In genomic region chr19:15169541-15170285, GRCh38 we compare ENCODE assay signal across 23 cellular contexts. TPM values are rescaled to one million over a fixed set of nuclear protein-coding genes. Genes with fewer than 3 reads are reported as not detected.
"Had no signal": no experiment of that assay in that cellular context is flagged by ENCODE, and none has a peak within 500 bp of the region (broad histone marks: within the 10 kb centered on the region; RNA-seq: fewer than 3 reads in every experiment).

No MANE protein-coding gene starts in this region.

- ATAC-seq: activated T-cell treated with anti-CD3 and anti-CD28 coated beads, Interleukin-2, amount 50 U/mL, for 4 hours; T-helper 17 cell had no signal

- DNase-seq: activated B cell treated with CpG ODN at 0.5 μM for 24 hours; activated CD4-positive, alpha-beta memory T cell treated with anti-CD3 and anti-CD28 coated beads for 36 hours; activated CD4-positive, alpha-beta T cell treated with anti-CD3 and anti-CD28 coated beads, Interleukin-2, amount 10 ng/mL, durations not matched to agents 7 days and 5 days; activated CD8-positive, alpha-beta memory T cell treated with anti-CD3 and anti-CD28 coated beads for 24 hours; activated effector memory CD4-positive, alpha-beta T cell treated with anti-CD3 and anti-CD28 coated beads, Interleukin-2, amount 50 U/mL, for 16 hours; activated naive CD4-positive, alpha-beta T cell treated with Interleukin-2 at 50 U/mL for 16 hours; activated naive CD8-positive, alpha-beta T cell treated with anti-CD3 and anti-CD28 coated beads for 36 hours; activated T-cell treated with anti-CD3 and anti-CD28 coated beads, Interleukin-2, amount 50 U/mL, for 4 hours; aorta; caudate nucleus; MM.1S; NCI-H1105; NCI-H1436; NCI-H1694 treated with DMSO at 0.1 percent for 48 hours; NCI-H2029 treated with DMSO at 0.1 percent for 48 hours; NCI-H510A treated with DMSO at 0.1 percent for 48 hours; NK-92 treated with Interleukin-12 subunit alpha and Interleukin-12 subunit beta, amount 100 ng/mL, for 24 hours; PC-9; SHP77 treated with DMSO at 0.1 percent for 48 hours; T-helper 17 cell; T-helper 9 cell had no signal

- H2AFZ ChIP-seq: PC-9 had no signal

- FAIRE-seq: TTC549 had no signal

- H3K27ac ChIP-seq: breast epithelium, PC-9 had no signal

- H3K27me3 ChIP-seq: breast epithelium had no signal

- H3K4me1 ChIP-seq: breast epithelium had no signal

- H3K4me2 ChIP-seq: PC-9 had no signal

- H3K4me3 ChIP-seq: breast epithelium, PC-9 had no signal

RNA-seq across cellular contexts. Expression of gene NOTCH3, which starts 31.1 kb away (rescaled TPM):
- total RNA-seq: activated B cell treated with CpG ODN at 0.5 μM for 24 hours; activated CD4-positive, alpha-beta memory T cell treated with anti-CD3 and anti-CD28 coated beads for 36 hours; activated CD4-positive, alpha-beta T cell treated with anti-CD3 and anti-CD28 coated beads, Interleukin-2, amount 10 ng/mL, durations not matched to agents 7 days and 5 days had no signal
